Comparison of ENCODE assay signal across 13 cellular contexts in the genomic region with DNA sequence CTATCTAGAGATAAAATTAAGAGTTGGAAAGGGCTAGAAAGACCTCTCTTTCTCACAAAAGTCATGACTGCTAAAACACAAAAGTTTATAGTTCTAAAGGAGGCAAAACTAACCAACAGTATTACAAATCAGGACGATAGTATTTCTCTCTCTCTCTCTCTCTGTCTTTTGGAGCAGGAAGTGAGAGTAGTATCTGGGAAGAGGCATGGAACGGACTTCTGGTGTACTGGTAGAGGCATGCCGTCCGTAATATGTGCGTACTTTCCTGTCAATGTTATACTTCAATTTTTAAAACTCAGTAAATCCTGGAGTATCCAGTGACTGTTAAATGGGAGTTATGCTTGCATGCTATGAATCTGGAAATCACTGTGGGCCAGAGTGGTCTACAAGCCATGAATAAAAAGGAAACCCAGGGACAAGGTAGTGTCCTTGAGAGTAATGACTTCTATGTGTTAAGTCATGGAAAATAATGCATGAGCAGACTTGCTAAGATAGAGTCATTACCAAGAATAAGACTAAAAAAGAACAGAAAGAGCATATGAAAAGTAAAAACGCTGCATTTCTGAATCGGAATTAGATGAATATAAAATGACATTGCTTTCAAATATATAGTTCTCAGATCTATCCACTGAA. TPM values are rescaled to one million over a fixed set of nuclear protein-coding genes. Genes with fewer than 3 reads are reported as not detected.
A peak's percentile ranks its signal among the peaks of the same experiment; 100 is the strongest.
DNase-seq lines count a peak whose midpoint lies in the region; ATAC-seq and TF ChIP-seq lines count a peak whose summit lies in the region.
"Had no signal": no experiment of that assay in that cellular context is flagged by ENCODE, and none has a peak within 500 bp of the region (broad histone marks: within the 10 kb centered on the region; RNA-seq: fewer than 3 reads in every experiment).

No MANE protein-coding gene starts in this region.

- CTCF ChIA-PET in activated CD8-positive, alpha-beta T cell treated with anti-CD3 and anti-CD28 coated beads for 36 hours (lab: Charles Lee), result no interaction called here
- CTCF ChIA-PET in activated CD8-positive, alpha-beta T cell treated with anti-CD3 and anti-CD28 coated beads, Interleukin-2, amount 10 ng/mL, durations not matched to agents 7 days and 5 days (lab: Charles Lee), result no interaction called here

- H3K36me3 ChIP-seq in adrenal gland (replicated peaks in 1 of 2), result no peaks in the 10 kb centered on the region
- H3K36me3 ChIP-seq in liver (ENCODE audit: control insufficient read depth in 4 of 4, insufficient read depth in 3 of 4, low read depth in 1 of 4, low read length in 3 of 4), result no peaks in the 10 kb centered on the region
- H3K36me3 ChIP-seq in stomach, result no peaks in the 10 kb centered on the region

- H3K27me3 ChIP-seq in adrenal gland (no peaks in the 10 kb centered on the region), liver (ENCODE audit: control insufficient read depth in 4 of 4, insufficient read depth in 4 of 4, low read length in 3 of 4) (no peaks in the 10 kb centered on the region), stomach (no peaks in the 10 kb centered on the region)

- H3K27me3 Mint-ChIP-seq in activated CD8-positive, alpha-beta T cell treated with anti-CD3 and anti-CD28 coated beads for 36 hours, result no peaks in the 10 kb centered on the region
- no peaks in the 10 kb centered on the region for H3K27me3 Mint-ChIP-seq in activated CD8-positive, alpha-beta T cell treated with anti-CD3 and anti-CD28 coated beads, Interleukin-2, amount 10 ng/mL, durations not matched to agents 7 days and 5 days (ENCODE audit: low read depth)

- intact Hi-C loops in activated CD8-positive, alpha-beta T cell treated with anti-CD3 and anti-CD28 coated beads for 36 hours (cut with micrococcal nuclease), result no loop called here
- intact Hi-C loops in adrenal gland (cut with DNase I), result no loop called here
- intact Hi-C loops in stomach (cut with DNase I; ENCODE audit: low total_unique reads), result no loop called here

- ATAC-seq in activated CD8-positive, alpha-beta T cell treated with anti-CD3 and anti-CD28 coated beads for 36 hours, result no peak
- no peak for ATAC-seq in activated CD8-positive, alpha-beta T cell treated with anti-CD3 and anti-CD28 coated beads, Interleukin-2, amount 10 ng/mL, durations not matched to agents 7 days and 5 days
- ATAC-seq in GM21367 (IDR thresholded peaks at IDR 0.05; ENCODE audit: unreplicated experiment) (no peak), GM19467 (IDR thresholded peaks at IDR 0.05; ENCODE audit: unreplicated experiment) (no peak)

- H3K9me3 Mint-ChIP-seq in activated CD8-positive, alpha-beta T cell treated with anti-CD3 and anti-CD28 coated beads for 36 hours, result no peaks in the 10 kb centered on the region
- no peaks in the 10 kb centered on the region for H3K9me3 Mint-ChIP-seq in activated CD8-positive, alpha-beta T cell treated with anti-CD3 and anti-CD28 coated beads, Interleukin-2, amount 10 ng/mL, durations not matched to agents 7 days and 5 days (ENCODE audit: insufficient read depth)

- TF ChIP-seq RAD21 in liver (IDR thresholded peaks at IDR 0.05), result no peak

- no peak overlapping the region for H3K4me3 Mint-ChIP-seq in activated CD8-positive, alpha-beta T cell treated with anti-CD3 and anti-CD28 coated beads for 36 hours
- no peak overlapping the region for H3K4me3 Mint-ChIP-seq in activated CD8-positive, alpha-beta T cell treated with anti-CD3 and anti-CD28 coated beads, Interleukin-2, amount 10 ng/mL, durations not matched to agents 7 days and 5 days

- H3K9ac ChIP-seq in liver (ENCODE audit: low read depth in 1 of 2, low read length in 2 of 2), result no peak overlapping the region

- no peaks in the 10 kb centered on the region for H3K9me3 ChIP-seq in adrenal gland (replicated peaks in 1 of 3)
- H3K9me3 ChIP-seq in liver (ENCODE audit: control insufficient read depth in 4 of 4, low read length in 3 of 4), result no peaks in the 10 kb centered on the region
- H3K9me3 ChIP-seq in stomach, result no peaks in the 10 kb centered on the region

- DNase-seq in activated CD8-positive, alpha-beta T cell treated with anti-CD3 and anti-CD28 coated beads for 36 hours, result no peak
- DNase-seq in activated CD8-positive, alpha-beta T cell treated with anti-CD3 and anti-CD28 coated beads, Interleukin-2, amount 10 ng/mL, durations not matched to agents 7 days and 5 days, result no peak
- DNase-seq in adrenal gland (no peak), stomach (no peak), COLO829 (ENCODE audit: low spot score) (no peak)
- DNase-seq: ACHN; activated CD4-positive, CD25-positive, alpha-beta regulatory T cell treated with anti-CD3 and anti-CD28 coated beads, Interleukin-2, amount 50 U/mL, for 72 hours; DMS79 treated with DMSO at 0.1 percent for 48 hours; MM.1S; NCI-H226 had no signal

- peak overlapping the region; percentile 53 for H3K27ac Mint-ChIP-seq in activated CD8-positive, alpha-beta T cell treated with anti-CD3 and anti-CD28 coated beads for 36 hours
- H3K27ac Mint-ChIP-seq in activated CD8-positive, alpha-beta T cell treated with anti-CD3 and anti-CD28 coated beads, Interleukin-2, amount 10 ng/mL, durations not matched to agents 7 days and 5 days, result no peak overlapping the region

- H3K4me1 Mint-ChIP-seq in activated CD8-positive, alpha-beta T cell treated with anti-CD3 and anti-CD28 coated beads for 36 hours (ENCODE audit: low read depth), result peaks cover 67% of the 10 kb centered on the region
- peaks cover 33% of the 10 kb centered on the region for H3K4me1 Mint-ChIP-seq in activated CD8-positive, alpha-beta T cell treated with anti-CD3 and anti-CD28 coated beads, Interleukin-2, amount 10 ng/mL, durations not matched to agents 7 days and 5 days (ENCODE audit: low read depth)

- no peak for TF ChIP-seq EP300 in stomach (IDR thresholded peaks at IDR 0.05)

- peak overlapping the region in 4 of 5 donors; percentile 11 to 61 (median 34) for H3K27ac ChIP-seq in adrenal gland
- peak overlapping the region; percentile 55 to 80 for H3K27ac ChIP-seq in liver (ENCODE audit: low read depth in 1 of 2, low read length in 2 of 2)
- peak overlapping the region in 4 of 5 donors; percentile 44 to 61 (median 50) for H3K27ac ChIP-seq in stomach

- H3K36me3 Mint-ChIP-seq in activated CD8-positive, alpha-beta T cell treated with anti-CD3 and anti-CD28 coated beads for 36 hours (ENCODE audit: low read depth), result peaks cover 2% of the 10 kb centered on the region
- peaks cover 8% of the 10 kb centered on the region for H3K36me3 Mint-ChIP-seq in activated CD8-positive, alpha-beta T cell treated with anti-CD3 and anti-CD28 coated beads, Interleukin-2, amount 10 ng/mL, durations not matched to agents 7 days and 5 days (ENCODE audit: low read depth)

- TF ChIP-seq POLR2A in adrenal gland (IDR thresholded peaks at IDR 0.05), result no peak
- TF ChIP-seq POLR2A in stomach (IDR thresholded peaks at IDR 0.05), result no peak

- POLR2A ChIA-PET in activated CD8-positive, alpha-beta T cell treated with anti-CD3 and anti-CD28 coated beads for 36 hours (lab: Charles Lee), result no interaction called here
- POLR2A ChIA-PET in activated CD8-positive, alpha-beta T cell treated with anti-CD3 and anti-CD28 coated beads, Interleukin-2, amount 10 ng/mL, durations not matched to agents 7 days and 5 days (lab: Charles Lee), result no interaction called here

- H3K4me1 ChIP-seq in adrenal gland (replicated peaks in 1 of 2), result peaks cover 42 to 59% of the 10 kb centered on the region in 2 donors
- peaks cover 5 to 55% (median 30%) of the 10 kb centered on the region in 4 donors for H3K4me1 ChIP-seq in liver (ENCODE audit: control insufficient read depth in 4 of 4, insufficient read depth in 4 of 4, low read length in 3 of 4)
- H3K4me1 ChIP-seq in stomach, result peaks cover 44 to 95% (median 67%) of the 10 kb centered on the region in 4 donors

- no peak for TF ChIP-seq CTCF in activated CD8-positive, alpha-beta T cell treated with anti-CD3 and anti-CD28 coated beads for 36 hours (IDR thresholded peaks at IDR 0.05)
- TF ChIP-seq CTCF in adrenal gland (IDR thresholded peaks at IDR 0.05) (no peak), liver (IDR thresholded peaks at IDR 0.05; ENCODE audit: low read depth, low read length, missing input control) (no peak), stomach (IDR thresholded peaks at IDR 0.05) (no peak)

- WGBS in adrenal gland, 4 donors, result 27 to 40% (median 34%) methylated on average over 7 of the region's 7 CpGs
- 58% methylated on average over 7 of the region's 7 CpGs for WGBS in liver
- WGBS in stomach, 5 donors, result 51 to 62% (median 55%) methylated on average over 7 of the region's 7 CpGs

- H3K4me3 ChIP-seq in adrenal gland (peak overlapping the region in 1 of 4 donors; percentile 9), liver (ENCODE audit: low read depth in 1 of 3, low read length in 3 of 3) (no peak overlapping the region), stomach (no peak overlapping the region)

TF ChIP-seq in liver, 16 proteins besides CTCF, POLR2A, EP300 and RAD21 (continues in another document):
- peak in 1 of 2 donors; percentile 18 for TF ChIP-seq RXRA (IDR thresholded peaks at IDR 0.05)
- no peak for TF ChIP-seq HNF4G (IDR thresholded peaks at IDR 0.05)
- TF ChIP-seq HNF4A (conservative IDR thresholded peaks at IDR 0.05), result no peak

RNA-seq across cellular contexts. Expression of gene ANKFY1, which starts 49.8 kb away (rescaled TPM):
- total RNA-seq in activated CD8-positive, alpha-beta T cell treated with anti-CD3 and anti-CD28 coated beads for 36 hours, result 10 to 100 TPM; 46.3 to 46.8 TPM
- total RNA-seq in activated CD8-positive, alpha-beta T cell treated with anti-CD3 and anti-CD28 coated beads, Interleukin-2, amount 10 ng/mL, durations not matched to agents 7 days and 5 days, result 10 to 100 TPM; 78.9 to 81.9 TPM
- total RNA-seq in adrenal gland (10 to 100 TPM; 44.7 to 91.0 (median 65.6) TPM), liver (10 to 100 TPM; 31.7 to 38.6 TPM), stomach (10 to 100 TPM; 38.2 to 61.0 (median 45.1) TPM)
- polyA plus RNA-seq in adrenal gland (10 to 100 TPM; 14.8 to 25.6 (median 22.4) TPM), liver (10 to 100 TPM in 1 of 2 donors, 1 to 10 TPM in 1; 6.8 to 12.1 TPM), stomach (1 to 10 TPM; 6.4 to 8.6 (median 7.8) TPM)

RNA-seq across cellular contexts. Expression of gene UBE2G1, which starts 52.9 kb away (rescaled TPM):
- total RNA-seq in activated CD8-positive, alpha-beta T cell treated with anti-CD3 and anti-CD28 coated beads for 36 hours, result 10 to 100 TPM; 40.2 to 44.0 TPM
- total RNA-seq in activated CD8-positive, alpha-beta T cell treated with anti-CD3 and anti-CD28 coated beads, Interleukin-2, amount 10 ng/mL, durations not matched to agents 7 days and 5 days, result 10 to 100 TPM; 69.1 TPM
- 10 to 100 TPM; 40.6 to 63.6 (median 56.2) TPM for total RNA-seq in adrenal gland
- polyA plus RNA-seq in adrenal gland, result 10 to 100 TPM in 1 of 3 donors, 1 to 10 TPM in 2; 7.6 to 49.8 (median 8.1) TPM
- total RNA-seq in liver, result 10 to 100 TPM; 22.2 to 25.3 TPM
- 10 to 100 TPM; 19.9 to 20.4 TPM for polyA plus RNA-seq in liver
- 10 to 100 TPM; 37.9 to 91.0 (median 44.6) TPM for total RNA-seq in stomach
- polyA plus RNA-seq in stomach, result 10 to 100 TPM; 14.0 to 25.7 (median 16.4) TPM
